Comparison of ENCODE assay signal across 8 cellular contexts in genomic region chr3:53347261-53348064, GRCh38. TPM values are rescaled to one million over a fixed set of nuclear protein-coding genes. Genes with fewer than 3 reads are reported as not detected.
DNase-seq lines count a peak whose midpoint lies in the region; ATAC-seq, FAIRE-seq and TF ChIP-seq lines count a peak whose summit lies in the region.

Gene DCP1A, minus strand, starts transcription at chr3:53347543. Its CDS starts 26 bp downstream, at chr3:53347517.

- H2AFZ ChIP-seq in MM.1S (ENCODE audit: low read length) (peak within 1 kb of the TSS; percentile 96), neuron (ENCODE audit: low read depth, low read length) (peak within 1 kb of the TSS; percentile 81)

- no peak for TF ChIP-seq CTCF in MM.1S (IDR thresholded peaks at IDR 0.05; ENCODE audit: low read length)
- no peak for TF ChIP-seq CTCF in foreskin keratinocyte (conservative IDR thresholded peaks at IDR 0.05)

- H3K36me3 ChIP-seq in HAP-1 (replicated peaks) (peaks cover 15% of the 10 kb centered on the region), MM.1S (replicated peaks; ENCODE audit: insufficient read depth, low read length) (0 out of 2 replicates have a peak, but pooled peaks cover 4% of the 10 kb centered on the region), SJCRH30 (peaks cover 7% of the 10 kb centered on the region), neuron (ENCODE audit: insufficient read depth, low read length) (peaks cover 13% of the 10 kb centered on the region), subcutaneous abdominal adipose tissue (ENCODE audit: control insufficient read depth in 5 of 5, insufficient read depth in 5 of 5, low read length in 5 of 5) (peaks cover 5 to 11% (median 8%) of the 10 kb centered on the region in 5 donors)

- H3F3A ChIP-seq in MM.1S (ENCODE audit: insufficient read depth, low read length) = no peaks in the 10 kb centered on the region

- H3K4me3 ChIP-seq in HAP-1 (peak within 1 kb of the TSS; percentile 94), MM.1S (ENCODE audit: low read length) (peak within 1 kb of the TSS; percentile 92), SJCRH30 (peak within 1 kb of the TSS; percentile 89), neuron (ENCODE audit: low read length) (peak within 1 kb of the TSS; percentile 98), subcutaneous abdominal adipose tissue (ENCODE audit: low read depth in 1 of 5, low read length in 5 of 5) (peak within 1 kb of the TSS; percentile 94 to 99 (median 97))

- H3K4me2 ChIP-seq in MM.1S (ENCODE audit: low read depth, low read length) = peak within 1 kb of the TSS; percentile 87

- H3K27me3 ChIP-seq in HAP-1 (ENCODE audit: low read depth) (no peaks in the 10 kb centered on the region), MM.1S (replicated peaks; ENCODE audit: insufficient read depth, low read length) (no peaks in the 10 kb centered on the region), SJCRH30 (no peaks in the 10 kb centered on the region), foreskin keratinocyte (no peaks in the 10 kb centered on the region), neuron (ENCODE audit: insufficient read depth, low read length) (no peaks in the 10 kb centered on the region), subcutaneous abdominal adipose tissue (ENCODE audit: control insufficient read depth in 5 of 5, insufficient read depth in 4 of 5, low read length in 5 of 5) (no peaks in the 10 kb centered on the region)

- H3K9me3 ChIP-seq in HAP-1 (no peaks in the 10 kb centered on the region), MM.1S (replicated peaks; ENCODE audit: insufficient read depth, low read length) (no peaks in the 10 kb centered on the region), SJCRH30 (replicated peaks) (no peaks in the 10 kb centered on the region), neuron (ENCODE audit: low read length) (no peaks in the 10 kb centered on the region), subcutaneous abdominal adipose tissue (ENCODE audit: control insufficient read depth in 5 of 5, low read length in 5 of 5) (no peaks in the 10 kb centered on the region)

- H4K20me1 ChIP-seq in MM.1S (ENCODE audit: insufficient read depth, low read length) = no peaks in the 10 kb centered on the region

- H3K79me2 ChIP-seq in MM.1S (ENCODE audit: low read length) = peaks cover 46% of the 10 kb centered on the region

- peak within 1 kb of the TSS; percentile 56; the same call in 1 of the 2 replicates for H3K27ac ChIP-seq in MM.1S (ENCODE audit: low read length)
- H3K27ac ChIP-seq in SJCRH30 = peak within 1 kb of the TSS; percentile 74
- peak within 1 kb of the TSS; percentile 93 for H3K27ac ChIP-seq in foreskin keratinocyte
- H3K27ac ChIP-seq in subcutaneous abdominal adipose tissue (ENCODE audit: low read depth, low read length) = peak within 1 kb of the TSS; percentile 98

- DNase-seq in HAP-1 (ENCODE audit: low spot score in 2 of 2) (peak; percentile 94 to 97), MM.1S (peak; percentile 97), SJCRH30 (peak; percentile 95 to 96), foreskin keratinocyte (peak; percentile 82 to 92)
- peak; percentile 93 for DNase-seq in activated gamma-delta T cell treated with anti-CD3 and anti-CD28 coated beads, Interleukin-2, amount 50 U/mL, for 16 hours (ENCODE audit: low read depth)

- peak; percentile 82 for FAIRE-seq in G401.6 (lab: Jason Lieb, UNC)

- in situ Hi-C loops in HAP-1 (cut with MboI; ENCODE audit: low sequenced_read_pairs) = no loop called here

- no peaks in the 10 kb centered on the region for H3K9me2 ChIP-seq in MM.1S (replicated peaks; ENCODE audit: insufficient read depth, low read length)

- H3K9ac ChIP-seq in MM.1S (ENCODE audit: low read length) (peak within 1 kb of the TSS; percentile 88), subcutaneous abdominal adipose tissue (ENCODE audit: low read length in 5 of 5) (peak within 1 kb of the TSS; percentile 77 to 99 (median 96))

- peak; percentile 96 for ATAC-seq in foreskin keratinocyte

- H3K4me1 ChIP-seq in HAP-1 = peaks cover 30% of the 10 kb centered on the region
- peaks cover 8% of the 10 kb centered on the region for H3K4me1 ChIP-seq in MM.1S (ENCODE audit: low read length)
- H3K4me1 ChIP-seq in SJCRH30 = no peaks in the 10 kb centered on the region
- H3K4me1 ChIP-seq in foreskin keratinocyte = peaks cover 7% of the 10 kb centered on the region
- peaks cover 18% of the 10 kb centered on the region for H3K4me1 ChIP-seq in neuron (ENCODE audit: insufficient read depth, low read length)
- peaks cover 3 to 39% (median 32%) of the 10 kb centered on the region in 5 donors for H3K4me1 ChIP-seq in subcutaneous abdominal adipose tissue (ENCODE audit: control insufficient read depth in 5 of 5, insufficient read depth in 5 of 5, low read length in 5 of 5)

RNA-seq across cellular contexts. Expression of gene DCP1A, which starts in this region (rescaled TPM):
- total RNA-seq in SJCRH30 (2014; rRNA removed; shearing (Covaris generic)) = 15.4 and 17.4 TPM in 2 replicates
- 9.9 and 12.2 TPM in 2 replicates for total RNA-seq in foreskin keratinocyte
- polyA plus RNA-seq in foreskin keratinocyte = 2.6 and 2.9 TPM in 2 replicates

Comparison
In these comparisons a context has a peak if more than half of its experiments do, and no peak if none do; other contexts are left out.
1. Peak in every context shown above with its lines: DNase-seq, ATAC-seq, H3K4me3 ChIP-seq and H3K27ac ChIP-seq.